Comparison of ENCODE assay signal across 2 cellular contexts in genomic region chr19:15169541-15170285, GRCh38.
TF ChIP-seq lines count a peak whose summit lies in the region.

No MANE protein-coding gene starts in this region.

TF ChIP-seq in HepG2, 621 proteins besides CTCF, POLR2A, EP300 and RAD21:
- TF ChIP-seq GRHL1 (CRISPR knock-in tag; conservative IDR thresholded peaks at IDR 0.05) = no peak
- no peak for TF ChIP-seq ZNF441 (CRISPR knock-in tag; IDR thresholded peaks at IDR 0.05; ENCODE audit: borderline replicate concordance)
- no peak for TF ChIP-seq POLR2AphosphoS5 (IDR thresholded peaks at IDR 0.05; ENCODE audit: low read depth, low read length)
- TF ChIP-seq ZNF569 (CRISPR knock-in tag; IDR thresholded peaks at IDR 0.05; ENCODE audit: borderline replicate concordance) = no peak
- no peak for TF ChIP-seq RCOR2 (CRISPR knock-in tag; IDR thresholded peaks at IDR 0.05)
- no peak for TF ChIP-seq ZSCAN22 (CRISPR knock-in tag; IDR thresholded peaks at IDR 0.05)
- no peak for TF ChIP-seq ZNF878 (CRISPR knock-in tag; IDR thresholded peaks at IDR 0.05)
- TF ChIP-seq ZNF572 (CRISPR knock-in tag; IDR thresholded peaks at IDR 0.05) = no peak
- no peak for TF ChIP-seq HDAC1 (CRISPR knock-in tag; IDR thresholded peaks at IDR 0.05)
- TF ChIP-seq ZNF326 (CRISPR knock-in tag; IDR thresholded peaks at IDR 0.05; ENCODE audit: borderline replicate concordance) = no peak
- TF ChIP-seq PITX1 (CRISPR knock-in tag; IDR thresholded peaks at IDR 0.05) = no peak
- no peak for TF ChIP-seq CENPT (CRISPR knock-in tag; IDR thresholded peaks at IDR 0.05; ENCODE audit: low read depth)
- TF ChIP-seq ZNF703 (CRISPR knock-in tag; IDR thresholded peaks at IDR 0.05; ENCODE audit: borderline replicate concordance) = no peak
- no peak for TF ChIP-seq NONO (IDR thresholded peaks at IDR 0.05)
- TF ChIP-seq NONO (CRISPR knock-in tag; conservative IDR thresholded peaks at IDR 0.05) = no peak
- TF ChIP-seq PHF8 (CRISPR knock-in tag; IDR thresholded peaks at IDR 0.05) = no peak
- no peak for TF ChIP-seq ZNF3 (CRISPR knock-in tag; IDR thresholded peaks at IDR 0.05)
- TF ChIP-seq TFE3 (CRISPR knock-in tag; IDR thresholded peaks at IDR 0.05) = no peak
- TF ChIP-seq KAT7 (CRISPR knock-in tag; IDR thresholded peaks at IDR 0.05; ENCODE audit: borderline replicate concordance) = no peak
- no peak for TF ChIP-seq ZNF33A (CRISPR knock-in tag; IDR thresholded peaks at IDR 0.05; ENCODE audit: borderline replicate concordance)
TF ChIP-seq in HepG2: peak in this region for 0.

TF ChIP-seq in H1, 55 proteins besides CTCF, POLR2A, EP300 and RAD21:
- TF ChIP-seq KDM4A (IDR thresholded peaks at IDR 0.05; ENCODE audit: low read depth, low read length, severe bottlenecking) (no peak), RBBP5 (IDR thresholded peaks at IDR 0.05; ENCODE audit: borderline replicate concordance, low read depth, low read length) (no peak)
